In genomic region chr11:111735262-111736116, GRCh38 we compare ENCODE assay signal across 8 cellular contexts. TPM values are rescaled to one million over a fixed set of nuclear protein-coding genes. Genes with fewer than 3 reads are reported as not detected.
DNase-seq lines count a peak whose midpoint lies in the region; ATAC-seq and TF ChIP-seq lines count a peak whose summit lies in the region.
"Had no signal": no experiment of that assay in that cellular context is flagged by ENCODE, and none has a peak within 500 bp of the region (broad histone marks: within the 10 kb centered on the region; RNA-seq: fewer than 3 reads in every experiment).

No MANE protein-coding gene starts in this region.

- no peaks in the 10 kb centered on the region for H3K79me1 ChIP-seq in mesendoderm (ENCODE audit: low read length)

- H3K4me2 ChIP-seq in PC-3 (ENCODE audit: low read length) (peak overlapping the region; percentile 82), mesendoderm (ENCODE audit: low read length) (no peak overlapping the region)

- no peak overlapping the region for H2BK15ac ChIP-seq in mesendoderm (replicated peaks; ENCODE audit: low read depth)

- H3K79me2 ChIP-seq in PC-3 (ENCODE audit: low read length): no peaks in the 10 kb centered on the region
- H3K79me2 ChIP-seq in mesendoderm (ENCODE audit: control insufficient read depth, insufficient read depth, low read length): no peaks in the 10 kb centered on the region

- no peak overlapping the region for H2BK5ac ChIP-seq in mesendoderm (ENCODE audit: low read length)

- peak overlapping the region; percentile 82 for H3K9ac ChIP-seq in PC-3 (ENCODE audit: low read length)
- H3K9ac ChIP-seq in endocrine pancreas (ENCODE audit: control insufficient read depth, insufficient read depth, low read length): peak overlapping the region; percentile 91
- H3K9ac ChIP-seq in mesendoderm (ENCODE audit: low read length): no peak overlapping the region

- DNase-seq in HK-2 (ENCODE audit: unreplicated experiment) (peak; percentile 75), PC-3 (peak; percentile 99), mesendoderm (peak; percentile 65), tibial artery (peak; percentile 89 to 93), NOMO-1 treated with dmso at 0.1 percent for 144 hours (lab: John Stamatoyannopoulos, UW; ENCODE audit: unreplicated experiment) (no peak)
- DNase-seq: activated B cell treated with CpG ODN at 0.5 μM for 24 hours had no signal

- BruUV-seq in PC-3 (replicated peaks; lab: Mats Ljungman, UMichigan): no TSS peak

- H3K4ac ChIP-seq in mesendoderm (ENCODE audit: low read depth, low read length): no peak overlapping the region

- peaks cover 5% of the 10 kb centered on the region; the same call in 1 of the 2 replicates for H3K36me3 ChIP-seq in PC-3 (ENCODE audit: low read depth, low read length)
- no peaks in the 10 kb centered on the region for H3K36me3 ChIP-seq in endocrine pancreas (ENCODE audit: control insufficient read depth, insufficient read depth, low read length)
- no peaks in the 10 kb centered on the region for H3K36me3 ChIP-seq in mesendoderm (ENCODE audit: control insufficient read depth, insufficient read depth, low read length)
- peaks cover 0 to 6% (median 5%) of the 10 kb centered on the region in 3 donors for H3K36me3 ChIP-seq in tibial artery

- H3K4me1 ChIP-seq in PC-3 (ENCODE audit: insufficient read depth, low read length): peaks cover 39% of the 10 kb centered on the region
- H3K4me1 ChIP-seq in endocrine pancreas (ENCODE audit: control insufficient read depth, insufficient read depth, low read length): peaks cover 28% of the 10 kb centered on the region
- no peaks in the 10 kb centered on the region for H3K4me1 ChIP-seq in mesendoderm (ENCODE audit: control insufficient read depth, low read depth, low read length)
- peaks cover 7 to 80% (median 75%) of the 10 kb centered on the region in 4 donors for H3K4me1 ChIP-seq in tibial artery

- no peaks in the 10 kb centered on the region for H4K20me1 ChIP-seq in PC-3 (ENCODE audit: low read length)

- H3K4me3 ChIP-seq in PC-3 (ENCODE audit: low read length): peak overlapping the region; percentile 55
- peak overlapping the region; percentile 46 for H3K4me3 ChIP-seq in endocrine pancreas (ENCODE audit: control insufficient read depth, insufficient read depth, low read length)
- H3K4me3 ChIP-seq in mesendoderm (ENCODE audit: low read length): no peak overlapping the region
- H3K4me3 ChIP-seq in tibial artery: peak overlapping the region; percentile 45 to 54

- no peak overlapping the region for H2BK120ac ChIP-seq in mesendoderm (ENCODE audit: low read depth, low read length)

- peaks cover 6% of the 10 kb centered on the region for H3F3A ChIP-seq in PC-3 (ENCODE audit: low read length, unreplicated experiment)

- intact Hi-C loops in PC-3 (cut with micrococcal nuclease) (loop anchor here (1.0 to 2.0 kb wide), 4 partner anchors 13 to 131 kb away; partner anchors contain the start of gene PPP2R1B), tibial artery (cut with DNase I; ENCODE audit: low total_unique reads) (no loop called here)

- no peak overlapping the region for H2AK5ac ChIP-seq in mesendoderm (ENCODE audit: low read length)

- ATAC-seq in PC-3 (peak; percentile 73), HG03432 (IDR thresholded peaks at IDR 0.05; ENCODE audit: unreplicated experiment) (no peak)

- peak overlapping the region; percentile 25 for H3K56ac ChIP-seq in mesendoderm (ENCODE audit: low read length)

- H3K27ac ChIP-seq in PC-3 (ENCODE audit: low read length): peak overlapping the region; percentile 96
- no peak overlapping the region for H3K27ac ChIP-seq in mesendoderm (ENCODE audit: low read depth, low read length)
- peak overlapping the region; percentile 93 to 98 for H3K27ac ChIP-seq in tibial artery

- no peak overlapping the region for H3K23ac ChIP-seq in mesendoderm (ENCODE audit: low read length)

- POLR2A ChIA-PET in PC-3 (lab: Charles Lee; ENCODE audit: unreplicated experiment): interaction anchor here (0.6 to 0.9 kb wide), 2 partner anchors 30 to 183 kb away, joined by 4 read pairs; partner anchors contain the start of gene C11orf52

- H4K5ac ChIP-seq in mesendoderm (ENCODE audit: low read length): no peak overlapping the region

- no peak overlapping the region for H3K18ac ChIP-seq in mesendoderm (ENCODE audit: low read length)

- H3K27me3 ChIP-seq in PC-3 (ENCODE audit: low read length) (no peaks in the 10 kb centered on the region), endocrine pancreas (ENCODE audit: control insufficient read depth, insufficient read depth, low read length) (no peaks in the 10 kb centered on the region), mesendoderm (ENCODE audit: insufficient read depth, low read length, poor library complexity) (no peaks in the 10 kb centered on the region), tibial artery (no peaks in the 10 kb centered on the region)

- TF ChIP-seq CTCF in PC-3 (conservative IDR thresholded peaks at IDR 0.05; ENCODE audit: low read depth, low read length) (peak; percentile 51; the same call in 1 of the 2 replicates), tibial artery (IDR thresholded peaks at IDR 0.05) (no peak)

- no peaks in the 10 kb centered on the region for H3K9me2 ChIP-seq in PC-3 (replicated peaks; ENCODE audit: low read length)

- H3K9me3 ChIP-seq in PC-3 (ENCODE audit: low read length) (no peaks in the 10 kb centered on the region), endocrine pancreas (ENCODE audit: control insufficient read depth, low read length) (no peaks in the 10 kb centered on the region), tibial artery (no peaks in the 10 kb centered on the region)

- WGBS in mesendoderm (ENCODE audit: extremely low coverage, insufficient coverage, low lambda C conversion rate): no CpG with 5 or more reads among the region's 19 CpGs

- H2AFZ ChIP-seq in PC-3 (ENCODE audit: low read length): peak overlapping the region; percentile 54

- no peak overlapping the region for H4K8ac ChIP-seq in mesendoderm (ENCODE audit: low read depth, low read length)

- CTCF ChIA-PET in PC-3 (lab: Charles Lee): interaction anchor here (0.7 to 0.9 kb wide), 2 partner anchors 17 to 31 kb away, joined by 4 read pairs; partner anchors contain the start of gene PPP2R1B

RNA-seq across cellular contexts. Expression of gene PPP2R1B, which starts 30.7 kb away (rescaled TPM):
- 31.3 and 41.5 TPM in 2 replicates for total RNA-seq in PC-3 (2014; rRNA removed)
- 44.6 TPM for polyA plus RNA-seq in mesendoderm (2013, experiment 1 of 2)
- polyA plus RNA-seq in mesendoderm (2013, experiment 2 of 2): 45.3 TPM
